8 cellular contexts compared by ENCODE assay signal in genomic region chr22:19714320-19715252, GRCh38. TPM values are rescaled to one million over a fixed set of nuclear protein-coding genes. Genes with fewer than 3 reads are reported as not detected.
DNase-seq lines count a peak whose midpoint lies in the region; ATAC-seq and TF ChIP-seq lines count a peak whose summit lies in the region.

SEPTIN5 (plus strand) TSS chr22:19714503; CDS start chr22:19714589, 86 bp downstream.

- H3K4me1 Mint-ChIP-seq in activated T-helper 2 cell treated with anti-CD3 and anti-CD28 coated beads, Interferon-gamma antibody, Interleukin-2, Interleukin-4, amounts not matched to agents 10 μg/mL and 5 μg/mL and 100 μg/mL, durations not matched to agents 14 hours and 24 hours and 36 hours (ENCODE audit: low read depth): peaks cover 2% of the 10 kb centered on the region

- no peak for TF ChIP-seq CTCF in HEK293 (tag by site-specific recombination; IDR thresholded peaks at IDR 0.05)

- POLR2A ChIA-PET in HEK293 (lab: Yijun Ruan, JAX): no interaction called here

- intact Hi-C loops in activated T-helper 2 cell treated with anti-CD3 and anti-CD28 coated beads, Interferon-gamma antibody, Interleukin-2, Interleukin-4, amounts not matched to agents 10 μg/mL and 5 μg/mL and 100 μg/mL, durations not matched to agents 14 hours and 24 hours and 36 hours (cut with micrococcal nuclease): loop anchor here (5.0 kb wide), 1 partner anchor 43 kb away; no protein-coding TSS in a partner anchor
- intact Hi-C loops in left ventricle myocardium superior (cut with micrococcal nuclease) (no loop called here), sciatic nerve (cut with DNase I) (no loop called here)

- H3K27me3 Mint-ChIP-seq in activated T-helper 2 cell treated with anti-CD3 and anti-CD28 coated beads, Interferon-gamma antibody, Interleukin-2, Interleukin-4, amounts not matched to agents 10 μg/mL and 5 μg/mL and 100 μg/mL, durations not matched to agents 14 hours and 24 hours and 36 hours (ENCODE audit: low read depth): peaks cover 30% of the 10 kb centered on the region

- H3K36me3 Mint-ChIP-seq in activated T-helper 2 cell treated with anti-CD3 and anti-CD28 coated beads, Interferon-gamma antibody, Interleukin-2, Interleukin-4, amounts not matched to agents 10 μg/mL and 5 μg/mL and 100 μg/mL, durations not matched to agents 14 hours and 24 hours and 36 hours (ENCODE audit: low read depth): no peaks in the 10 kb centered on the region

- H3K4me1 ChIP-seq in HEK293 (ENCODE audit: control insufficient read depth, insufficient read depth, low read length): no peaks in the 10 kb centered on the region; the same call in 1 of the 2 replicates

- H3K4me3 Mint-ChIP-seq in activated T-helper 2 cell treated with anti-CD3 and anti-CD28 coated beads, Interferon-gamma antibody, Interleukin-2, Interleukin-4, amounts not matched to agents 10 μg/mL and 5 μg/mL and 100 μg/mL, durations not matched to agents 14 hours and 24 hours and 36 hours (ENCODE audit: low read depth): peak within 1 kb of the TSS; percentile 52

- ATAC-seq in left ventricle myocardium superior: no peak
- no peak for ATAC-seq in sciatic nerve
- ATAC-seq in GM21515 (IDR thresholded peaks at IDR 0.05; ENCODE audit: unreplicated experiment): no peak
- no peak for ATAC-seq in HG03432 (IDR thresholded peaks at IDR 0.05; ENCODE audit: unreplicated experiment)

- CTCF ChIA-PET in HEK293 (lab: Yijun Ruan, JAX): interaction anchor here (0.6 to 1.7 kb wide), 2 partner anchors 9 to 14 kb away, joined by 3 to 6 read pairs; partner anchors contain the start of gene GP1BB

- peak within 1 kb of the TSS; percentile 53 for H3K4me3 ChIP-seq in HEK293 (ENCODE audit: low read depth, low read length)

- no peaks in the 10 kb centered on the region for H3K9me3 Mint-ChIP-seq in activated T-helper 2 cell treated with anti-CD3 and anti-CD28 coated beads, Interferon-gamma antibody, Interleukin-2, Interleukin-4, amounts not matched to agents 10 μg/mL and 5 μg/mL and 100 μg/mL, durations not matched to agents 14 hours and 24 hours and 36 hours

- H3K27ac Mint-ChIP-seq in activated T-helper 2 cell treated with anti-CD3 and anti-CD28 coated beads, Interferon-gamma antibody, Interleukin-2, Interleukin-4, amounts not matched to agents 10 μg/mL and 5 μg/mL and 100 μg/mL, durations not matched to agents 14 hours and 24 hours and 36 hours: no peak within 1 kb of the TSS

- no peaks in the 10 kb centered on the region for H3K9me3 ChIP-seq in HEK293 (ENCODE audit: control insufficient read depth, insufficient read depth, low read depth, low read length)

- peaks cover 0 to 4% of the 10 kb centered on the region in 2 experiments; a peak in 1 of 3 replicates for H3K36me3 ChIP-seq in HEK293 (ENCODE audit: control insufficient read depth in 2 of 2, insufficient read depth in 1 of 2, low read length in 2 of 2)

- no peak within 1 kb of the TSS; the same call in 1 of the 2 replicates for H3K27ac ChIP-seq in HEK293 (ENCODE audit: extremely low read depth, low read depth, low read length)

- DNase-seq in activated T-helper 2 cell treated with anti-CD3 and anti-CD28 coated beads, Interferon-gamma antibody, Interleukin-2, Interleukin-4, amounts not matched to agents 10 μg/mL and 5 μg/mL and 100 μg/mL, durations not matched to agents 14 hours and 24 hours and 36 hours (ENCODE audit: low spot score): no peak
- peak; percentile 70 for DNase-seq in left ventricle myocardium superior
- no peak for DNase-seq in sciatic nerve (ENCODE audit: low spot score)
- DNase-seq in effector CD8-positive, alpha-beta T cell (lab: John Stamatoyannopoulos, UW): no peak
- DNase-seq in GM19238 (ENCODE audit: insufficient read length, low spot score): no peak

TF ChIP-seq in HEK293, 187 proteins besides CTCF, POLR2A, EP300 and RAD21 (continues in another document):
- TF ChIP-seq OVOL3 (tag by site-specific recombination; IDR thresholded peaks at IDR 0.05): no peak
- no peak for TF ChIP-seq TCF7L2 (IDR thresholded peaks at IDR 0.05; ENCODE audit: borderline replicate concordance, low read depth, low read length)
- peak; percentile 45; the same call in 1 of the 2 replicates for TF ChIP-seq ZEB2 (tag by site-specific recombination; IDR thresholded peaks at IDR 0.05)
- TF ChIP-seq ZNF623 (tag by site-specific recombination; IDR thresholded peaks at IDR 0.05): peak; percentile 53
- TF ChIP-seq ZNF549 (tag by site-specific recombination; IDR thresholded peaks at IDR 0.05): no peak
- TF ChIP-seq, protein P1, sequence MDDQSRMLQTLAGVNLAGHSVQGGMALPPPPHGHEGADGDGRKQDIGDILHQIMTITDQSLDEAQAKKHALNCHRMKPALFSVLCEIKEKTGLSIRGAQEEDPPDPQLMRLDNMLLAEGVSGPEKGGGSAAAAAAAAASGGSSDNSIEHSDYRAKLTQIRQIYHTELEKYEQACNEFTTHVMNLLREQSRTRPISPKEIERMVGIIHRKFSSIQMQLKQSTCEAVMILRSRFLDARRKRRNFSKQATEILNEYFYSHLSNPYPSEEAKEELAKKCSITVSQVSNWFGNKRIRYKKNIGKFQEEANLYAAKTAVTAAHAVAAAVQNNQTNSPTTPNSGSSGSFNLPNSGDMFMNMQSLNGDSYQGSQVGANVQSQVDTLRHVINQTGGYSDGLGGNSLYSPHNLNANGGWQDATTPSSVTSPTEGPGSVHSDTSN (CRISPR knock-in tag; IDR thresholded peaks at IDR 0.05): no peak
- no peak for TF ChIP-seq ZNF19 (tag by site-specific recombination; IDR thresholded peaks at IDR 0.05; ENCODE audit: low read depth)
- peak; percentile 43; the same call in 1 of the 2 replicates for TF ChIP-seq ZBTB48 (tag by site-specific recombination; IDR thresholded peaks at IDR 0.05)
- TF ChIP-seq ZNF311 (tag by site-specific recombination; IDR thresholded peaks at IDR 0.05; ENCODE audit: borderline replicate concordance): no peak
- 0 out of 2 replicates have a peak, but pooled peaks have one; percentile 47 for TF ChIP-seq ZBTB10 (tag by site-specific recombination; IDR thresholded peaks at IDR 0.05)
- no peak for TF ChIP-seq ZBTB44 (tag by site-specific recombination; IDR thresholded peaks at IDR 0.05)
- peak; percentile 76 for TF ChIP-seq KLF9 (tag by site-specific recombination; IDR thresholded peaks at IDR 0.05; ENCODE audit: low read depth)
- 0 out of 2 replicates have a peak, but pooled peaks have one; percentile 37 for TF ChIP-seq KLF1 (tag by site-specific recombination; IDR thresholded peaks at IDR 0.05)
- no peak for TF ChIP-seq PRDM1 (tag by site-specific recombination; IDR thresholded peaks at IDR 0.05)
- TF ChIP-seq SCRT1 (tag by site-specific recombination; IDR thresholded peaks at IDR 0.05; ENCODE audit: borderline replicate concordance): no peak
- TF ChIP-seq, protein P2, sequence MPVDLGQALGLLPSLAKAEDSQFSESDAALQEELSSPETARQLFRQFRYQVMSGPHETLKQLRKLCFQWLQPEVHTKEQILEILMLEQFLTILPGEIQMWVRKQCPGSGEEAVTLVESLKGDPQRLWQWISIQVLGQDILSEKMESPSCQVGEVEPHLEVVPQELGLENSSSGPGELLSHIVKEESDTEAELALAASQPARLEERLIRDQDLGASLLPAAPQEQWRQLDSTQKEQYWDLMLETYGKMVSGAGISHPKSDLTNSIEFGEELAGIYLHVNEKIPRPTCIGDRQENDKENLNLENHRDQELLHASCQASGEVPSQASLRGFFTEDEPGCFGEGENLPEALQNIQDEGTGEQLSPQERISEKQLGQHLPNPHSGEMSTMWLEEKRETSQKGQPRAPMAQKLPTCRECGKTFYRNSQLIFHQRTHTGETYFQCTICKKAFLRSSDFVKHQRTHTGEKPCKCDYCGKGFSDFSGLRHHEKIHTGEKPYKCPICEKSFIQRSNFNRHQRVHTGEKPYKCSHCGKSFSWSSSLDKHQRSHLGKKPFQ (tag by site-specific recombination; IDR thresholded peaks at IDR 0.05): no peak
- no peak for TF ChIP-seq ZNF514 (tag by site-specific recombination; IDR thresholded peaks at IDR 0.05)
- no peak for TF ChIP-seq GFI1B (tag by site-specific recombination; IDR thresholded peaks at IDR 0.05)
- TF ChIP-seq ZNF558 (tag by site-specific recombination; IDR thresholded peaks at IDR 0.05): no peak

RNA-seq across cellular contexts. Expression of gene SEPTIN5, which starts in this region (rescaled TPM):
- 0.71 and 1.5 TPM in 2 replicates for total RNA-seq in activated T-helper 2 cell treated with anti-CD3 and anti-CD28 coated beads, Interferon-gamma antibody, Interleukin-2, Interleukin-4, amounts not matched to agents 10 μg/mL and 5 μg/mL and 100 μg/mL, durations not matched to agents 14 hours and 24 hours and 36 hours
- 152 TPM for total RNA-seq in left ventricle myocardium superior
- 22.5 TPM for total RNA-seq in sciatic nerve
